Comparison of ENCODE assay signal across 8 cellular contexts in genomic region chr7:2956526-2957368, GRCh38.
A peak's percentile ranks its signal among the peaks of the same experiment; 100 is the strongest.
DNase-seq lines count a peak whose midpoint lies in the region; ATAC-seq, FAIRE-seq and TF ChIP-seq lines count a peak whose summit lies in the region.

No MANE protein-coding gene starts in this region.

- H3K36me3 ChIP-seq in keratinocyte (ENCODE audit: control insufficient read depth in 2 of 2, extremely low read depth in 1 of 2, insufficient read depth in 2 of 2, low read length in 2 of 2): no peaks in the 10 kb centered on the region

- peak overlapping the region; percentile 26 for H2AFZ ChIP-seq in keratinocyte (ENCODE audit: control insufficient read depth, low read length)

- no peak overlapping the region for H3K4me3 ChIP-seq in keratinocyte (ENCODE audit: control insufficient read depth in 2 of 3, extremely low read depth in 1 of 3, insufficient read depth in 2 of 3, low read depth in 1 of 3, low read length in 3 of 3)

- peak overlapping the region; percentile 22 for H3K4me2 ChIP-seq in keratinocyte (ENCODE audit: control insufficient read depth, extremely low read depth, insufficient read depth, low read depth, low read length)

- H3K27me3 ChIP-seq in keratinocyte (ENCODE audit: control insufficient read depth, extremely low read depth, insufficient read depth, low read length): no peaks in the 10 kb centered on the region

- peak; percentile 87 for DNase-seq in A172 (ENCODE audit: low spot score)
- DNase-seq in LHCN-M2 (ENCODE audit: low read depth): peak; percentile 61
- DNase-seq in activated T-cell treated with anti-CD3 and anti-CD28 coated beads, Interleukin-2, amount 50 U/mL, for 1 hour: peak; percentile 33
- DNase-seq in keratinocyte (ENCODE audit: low read depth, low spot score): peak; percentile 76
- DNase-seq in 8988T: no peak
- DNase-seq in NAMALWA (ENCODE audit: low spot score): no peak

- peak; percentile 96 for FAIRE-seq in keratinocyte (lab: Jason Lieb, UNC)

- H3K9me3 ChIP-seq in keratinocyte (ENCODE audit: control insufficient read depth, low read depth, low read length): no peaks in the 10 kb centered on the region

- H3K9me1 ChIP-seq in keratinocyte (ENCODE audit: control insufficient read depth, extremely low read depth, insufficient read depth, low read length): no peaks in the 10 kb centered on the region

- no peak for TF ChIP-seq CTCF in keratinocyte (optimal IDR thresholded peaks at IDR 0.05 in 1 of 3, IDR thresholded peaks at IDR 0.05 in 1 of 3, conservative IDR thresholded peaks at IDR 0.05 in 1 of 3; ENCODE audit: extremely low read depth in 1 of 3, insufficient read depth in 2 of 3, low read length in 3 of 3)

- peaks cover 29% of the 10 kb centered on the region for H3K4me1 ChIP-seq in keratinocyte (ENCODE audit: control insufficient read depth, extremely low read depth, insufficient read depth, low read length)

- H3K27ac ChIP-seq in keratinocyte (ENCODE audit: control insufficient read depth, insufficient read depth, low read length): peak overlapping the region; percentile 38

- dilution Hi-C loops in keratinocyte (cut with MboI; ENCODE audit: extremely low pct_ligation_motif_present, low sequenced_read_pairs): no loop called here

- H3K79me2 ChIP-seq in keratinocyte (ENCODE audit: control insufficient read depth, insufficient read depth, low read length): no peaks in the 10 kb centered on the region

- no peaks in the 10 kb centered on the region for H4K20me1 ChIP-seq in keratinocyte (ENCODE audit: control insufficient read depth, extremely low read depth, insufficient read depth, low read length)

- peak overlapping the region; percentile 9 for H3K9ac ChIP-seq in keratinocyte (ENCODE audit: control insufficient read depth, extremely low read depth, insufficient read depth, low read length)

- ATAC-seq in GM21360 (IDR thresholded peaks at IDR 0.05; ENCODE audit: unreplicated experiment) (no peak), GM21381 (IDR thresholded peaks at IDR 0.05; ENCODE audit: unreplicated experiment) (no peak)

Comparison
In these comparisons a context has a peak if more than half of its experiments do, and no peak if none do; other contexts are left out.
1. DNase-seq: peak in A172 (single experiment), LHCN-M2 (single experiment), activated T-cell treated with anti-CD3 and anti-CD28 coated beads, Interleukin-2, amount 50 U/mL, for 1 hour (single experiment) and keratinocyte (single experiment); none in 8988T (single experiment) and NAMALWA (single experiment).